In genomic region chr15:73994912-73995622, GRCh38 we compare ENCODE assay signal across 8 cellular contexts. TPM values are rescaled to one million over a fixed set of nuclear protein-coding genes. Genes with fewer than 3 reads are reported as not detected.
DNase-seq lines count a peak whose midpoint lies in the region; TF ChIP-seq lines count a peak whose summit lies in the region.

No MANE protein-coding gene starts in this region.

- no peak for TF ChIP-seq POLR2A in uterus (IDR thresholded peaks at IDR 0.05)

- H3K4me1 ChIP-seq in mononuclear cell (ENCODE audit: insufficient read depth, low read length) (peaks cover 72% of the 10 kb centered on the region), uterus (peaks cover 7 to 15% of the 10 kb centered on the region in 2 donors)

- H3K27ac ChIP-seq in coronary artery, result peak overlapping the region; percentile 87 to 97
- H3K27ac ChIP-seq in uterus, result peak overlapping the region; percentile 95 to 98

- intact Hi-C loops in uterus (cut with DNase I; ENCODE audit: low total_unique reads), result no loop called here

- H3K36me3 ChIP-seq in uterus, result no peaks in the 10 kb centered on the region

- DNase-seq in NCI-H748 (lab: John Stamatoyannopoulos, UW; ENCODE audit: unreplicated experiment), result peak; percentile 23
- no peak for DNase-seq in NCI-H748 treated with DMSO at 0.1 percent for 48 hours (lab: John Stamatoyannopoulos, UW)
- DNase-seq in OCI-M1 (lab: John Stamatoyannopoulos, UW), result peak; percentile 65
- DNase-seq in coronary artery (ENCODE audit: low spot score), result no peak
- DNase-seq in uterus, result peak in 1 of 2 donors; percentile 49
- no peak for DNase-seq in mesenteric fat pad (ENCODE audit: low spot score)
- DNase-seq in NCI-H524 (lab: John Stamatoyannopoulos, UW), result no peak

- no peaks in the 10 kb centered on the region for H3K27me3 ChIP-seq in mononuclear cell (ENCODE audit: insufficient read depth, low read length)
- H3K27me3 ChIP-seq in uterus, result no peaks in the 10 kb centered on the region

- TF ChIP-seq CTCF in coronary artery (IDR thresholded peaks at IDR 0.05) (no peak), uterus (IDR thresholded peaks at IDR 0.05) (no peak)

- H3K9me3 ChIP-seq in mononuclear cell (ENCODE audit: low read depth, low read length) (no peaks in the 10 kb centered on the region), uterus (no peaks in the 10 kb centered on the region)

- peak overlapping the region; percentile 93 for H3K4me3 ChIP-seq in coronary artery
- H3K4me3 ChIP-seq in mononuclear cell (ENCODE audit: low read length), result peak overlapping the region; percentile 76
- peak overlapping the region; percentile 80 to 97 for H3K4me3 ChIP-seq in uterus

RNA-seq across cellular contexts. Expression of gene PML, which starts 0.6 kb away (rescaled TPM):
- total RNA-seq in mononuclear cell, result 23.1 TPM
- total RNA-seq in uterus, result 100 to 1,000 TPM in 2 of 4 donors, 10 to 100 TPM in 2; 39.0 to 118 (median 78.3) TPM
- total RNA-seq in mesenteric fat pad, result 92.3 TPM

RNA-seq across cellular contexts. Expression of gene STOML1, which starts 3.0 kb away (rescaled TPM):
- total RNA-seq in mononuclear cell (2.2 TPM), uterus (10 to 100 TPM in 2 of 4 donors, 1 to 10 TPM in 2; 4.4 to 16.6 (median 8.3) TPM), mesenteric fat pad (18.6 TPM)

Comparison
In these comparisons a context has a peak if more than half of its experiments do, and no peak if none do; other contexts are left out.
1. DNase-seq: peak in NCI-H748 (single experiment) and OCI-M1 (single experiment); none in NCI-H748 treated with DMSO at 0.1 percent for 48 hours (single experiment), coronary artery (single experiment), mesenteric fat pad (single experiment) and NCI-H524 (0 of 2).
2. Peak in every context shown above with its lines, with median percentiles within 50 percentile points of each other: H3K4me3 ChIP-seq.